In the genomic region with DNA sequence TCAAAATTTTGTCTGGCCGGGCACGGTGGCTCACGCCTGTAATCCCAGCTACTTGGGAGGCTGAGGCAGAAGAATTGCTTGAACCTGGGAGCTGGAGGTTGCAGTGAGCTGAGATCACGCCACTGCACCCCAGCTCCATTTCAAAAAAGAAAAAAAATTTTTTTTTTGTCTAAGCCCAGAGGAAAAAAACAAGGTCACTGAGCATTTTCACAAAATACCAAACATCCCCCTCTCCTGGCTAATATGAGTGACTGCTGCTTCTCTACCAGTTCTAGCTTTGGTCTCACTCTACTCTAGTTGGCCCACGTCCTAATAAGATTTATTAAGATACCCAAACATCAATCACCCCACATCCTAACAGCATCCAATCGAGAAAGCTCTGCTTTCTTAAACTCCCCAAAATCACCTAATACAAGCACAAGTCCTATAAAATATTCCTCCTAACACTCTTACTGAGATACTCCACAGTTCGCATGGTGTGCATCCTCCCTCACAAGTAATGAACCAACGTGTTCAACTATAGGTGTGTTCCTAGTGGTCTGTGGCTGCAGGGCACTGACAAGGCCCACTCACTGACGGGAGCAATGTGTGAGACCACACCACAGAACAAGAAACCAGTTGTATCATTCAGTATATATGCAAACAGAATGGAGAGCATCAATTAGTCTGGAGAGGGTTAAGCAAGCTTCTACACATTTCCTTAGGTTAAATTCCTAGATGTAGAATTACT, we compare ENCODE assay signal across 1 cellular context.
TF ChIP-seq lines count a peak whose summit lies in the region.

No MANE protein-coding gene starts in this region.

TF ChIP-seq in Ishikawa, 13 proteins besides CTCF, POLR2A, EP300 and RAD21 (continued from another document):
- TF ChIP-seq YY1 (IDR thresholded peaks at IDR 0.05; ENCODE audit: low read depth): no peak
